In the genomic region with DNA sequence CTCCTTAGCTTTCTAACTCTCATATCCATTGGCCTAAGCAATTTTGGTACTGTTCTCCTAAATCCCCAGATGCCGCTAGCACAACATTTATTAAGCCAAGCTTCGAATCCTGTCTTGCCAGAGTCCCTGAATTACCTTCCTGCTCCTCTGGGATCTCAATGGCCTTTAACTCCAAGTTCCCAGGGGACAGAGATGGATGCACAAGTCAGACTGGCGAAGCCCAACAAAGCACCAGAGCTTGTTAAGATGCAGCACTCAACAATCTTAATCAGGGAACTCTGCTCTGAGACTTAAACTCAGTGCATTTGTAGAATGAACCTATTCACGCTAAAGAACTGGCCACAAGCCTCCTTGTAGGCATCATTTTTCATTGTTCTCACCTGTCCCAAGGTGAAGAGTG, we compare ENCODE assay signal across 9 cellular contexts. TPM values are rescaled to one million over a fixed set of nuclear protein-coding genes. Genes with fewer than 3 reads are reported as not detected.
"Had no signal": no experiment of that assay in that cellular context is flagged by ENCODE, and none has a peak within 500 bp of the region (broad histone marks: within the 10 kb centered on the region; RNA-seq: fewer than 3 reads in every experiment).

No MANE protein-coding gene starts in this region.

- ATAC-seq: HCT116, HepG2 had no signal

- H3K4me3 ChIP-seq: GM23248, HAP-1 had no signal

- FAIRE-seq: HepG2 had no signal

- H3K9me3 ChIP-seq: HAP-1 had no signal

- H2AFZ ChIP-seq: GM23248 had no signal

- DNase-seq: GM23248, GOT3, H7, KBM-7 had no signal

- H3K27ac ChIP-seq: GM23248, HL-60 had no signal

- H3K9ac ChIP-seq: GM23248 had no signal

- H3K36me3 ChIP-seq: HAP-1 had no signal

RNA-seq across cellular contexts. Expression of gene GALNT18, which starts 9.4 kb away (rescaled TPM):
- total RNA-seq: HepG2 had no signal
- polyA plus RNA-seq: IgD-negative memory B cell had no signal
